ENCODE assay signal across 1 cellular context in the genomic region with DNA sequence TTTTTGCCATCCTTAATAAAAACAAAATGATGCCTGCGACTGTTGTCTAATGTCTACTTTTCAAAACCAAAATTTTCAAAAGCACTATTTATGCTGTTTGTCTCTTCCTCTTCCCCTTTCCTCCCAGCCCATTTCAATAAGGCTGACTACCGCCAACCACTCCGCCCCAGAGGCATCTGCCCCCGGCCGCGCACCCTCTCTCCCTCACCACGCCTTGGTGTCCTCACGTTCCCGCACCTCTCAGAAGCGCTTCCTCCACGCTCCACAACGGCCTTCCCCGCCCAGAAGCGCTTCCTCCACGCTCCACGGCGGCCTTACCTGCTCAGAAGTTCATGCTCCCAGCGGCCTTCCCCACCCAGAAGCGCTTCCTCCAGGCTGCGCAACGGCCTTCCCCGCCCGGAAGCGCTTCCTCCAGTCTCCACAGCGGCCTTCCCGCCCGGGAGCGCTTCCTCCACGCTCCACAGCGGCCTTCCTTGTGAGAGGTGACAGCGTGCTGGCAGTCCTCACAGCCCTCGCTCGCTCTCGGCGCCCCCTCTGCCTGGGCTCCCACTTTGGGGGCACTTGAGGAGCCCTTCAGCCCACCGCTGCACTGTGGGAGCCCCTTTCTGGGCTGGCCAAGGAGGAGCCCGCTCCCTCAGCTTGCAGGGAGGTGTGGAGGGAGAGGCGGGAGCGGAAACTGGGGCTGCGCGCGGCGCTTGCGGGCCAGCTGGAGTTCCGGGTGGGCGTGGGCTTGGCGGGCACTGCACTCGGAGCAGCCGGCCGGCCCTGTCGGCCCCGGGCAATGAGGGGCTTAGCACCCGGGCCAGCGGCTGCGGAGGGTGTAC.
TF ChIP-seq lines count a peak whose summit lies in the region.

No MANE protein-coding gene starts in this region.

TF ChIP-seq in GM23338, 12 proteins besides CTCF, POLR2A, EP300 and RAD21:
- TF ChIP-seq, protein P1, sequence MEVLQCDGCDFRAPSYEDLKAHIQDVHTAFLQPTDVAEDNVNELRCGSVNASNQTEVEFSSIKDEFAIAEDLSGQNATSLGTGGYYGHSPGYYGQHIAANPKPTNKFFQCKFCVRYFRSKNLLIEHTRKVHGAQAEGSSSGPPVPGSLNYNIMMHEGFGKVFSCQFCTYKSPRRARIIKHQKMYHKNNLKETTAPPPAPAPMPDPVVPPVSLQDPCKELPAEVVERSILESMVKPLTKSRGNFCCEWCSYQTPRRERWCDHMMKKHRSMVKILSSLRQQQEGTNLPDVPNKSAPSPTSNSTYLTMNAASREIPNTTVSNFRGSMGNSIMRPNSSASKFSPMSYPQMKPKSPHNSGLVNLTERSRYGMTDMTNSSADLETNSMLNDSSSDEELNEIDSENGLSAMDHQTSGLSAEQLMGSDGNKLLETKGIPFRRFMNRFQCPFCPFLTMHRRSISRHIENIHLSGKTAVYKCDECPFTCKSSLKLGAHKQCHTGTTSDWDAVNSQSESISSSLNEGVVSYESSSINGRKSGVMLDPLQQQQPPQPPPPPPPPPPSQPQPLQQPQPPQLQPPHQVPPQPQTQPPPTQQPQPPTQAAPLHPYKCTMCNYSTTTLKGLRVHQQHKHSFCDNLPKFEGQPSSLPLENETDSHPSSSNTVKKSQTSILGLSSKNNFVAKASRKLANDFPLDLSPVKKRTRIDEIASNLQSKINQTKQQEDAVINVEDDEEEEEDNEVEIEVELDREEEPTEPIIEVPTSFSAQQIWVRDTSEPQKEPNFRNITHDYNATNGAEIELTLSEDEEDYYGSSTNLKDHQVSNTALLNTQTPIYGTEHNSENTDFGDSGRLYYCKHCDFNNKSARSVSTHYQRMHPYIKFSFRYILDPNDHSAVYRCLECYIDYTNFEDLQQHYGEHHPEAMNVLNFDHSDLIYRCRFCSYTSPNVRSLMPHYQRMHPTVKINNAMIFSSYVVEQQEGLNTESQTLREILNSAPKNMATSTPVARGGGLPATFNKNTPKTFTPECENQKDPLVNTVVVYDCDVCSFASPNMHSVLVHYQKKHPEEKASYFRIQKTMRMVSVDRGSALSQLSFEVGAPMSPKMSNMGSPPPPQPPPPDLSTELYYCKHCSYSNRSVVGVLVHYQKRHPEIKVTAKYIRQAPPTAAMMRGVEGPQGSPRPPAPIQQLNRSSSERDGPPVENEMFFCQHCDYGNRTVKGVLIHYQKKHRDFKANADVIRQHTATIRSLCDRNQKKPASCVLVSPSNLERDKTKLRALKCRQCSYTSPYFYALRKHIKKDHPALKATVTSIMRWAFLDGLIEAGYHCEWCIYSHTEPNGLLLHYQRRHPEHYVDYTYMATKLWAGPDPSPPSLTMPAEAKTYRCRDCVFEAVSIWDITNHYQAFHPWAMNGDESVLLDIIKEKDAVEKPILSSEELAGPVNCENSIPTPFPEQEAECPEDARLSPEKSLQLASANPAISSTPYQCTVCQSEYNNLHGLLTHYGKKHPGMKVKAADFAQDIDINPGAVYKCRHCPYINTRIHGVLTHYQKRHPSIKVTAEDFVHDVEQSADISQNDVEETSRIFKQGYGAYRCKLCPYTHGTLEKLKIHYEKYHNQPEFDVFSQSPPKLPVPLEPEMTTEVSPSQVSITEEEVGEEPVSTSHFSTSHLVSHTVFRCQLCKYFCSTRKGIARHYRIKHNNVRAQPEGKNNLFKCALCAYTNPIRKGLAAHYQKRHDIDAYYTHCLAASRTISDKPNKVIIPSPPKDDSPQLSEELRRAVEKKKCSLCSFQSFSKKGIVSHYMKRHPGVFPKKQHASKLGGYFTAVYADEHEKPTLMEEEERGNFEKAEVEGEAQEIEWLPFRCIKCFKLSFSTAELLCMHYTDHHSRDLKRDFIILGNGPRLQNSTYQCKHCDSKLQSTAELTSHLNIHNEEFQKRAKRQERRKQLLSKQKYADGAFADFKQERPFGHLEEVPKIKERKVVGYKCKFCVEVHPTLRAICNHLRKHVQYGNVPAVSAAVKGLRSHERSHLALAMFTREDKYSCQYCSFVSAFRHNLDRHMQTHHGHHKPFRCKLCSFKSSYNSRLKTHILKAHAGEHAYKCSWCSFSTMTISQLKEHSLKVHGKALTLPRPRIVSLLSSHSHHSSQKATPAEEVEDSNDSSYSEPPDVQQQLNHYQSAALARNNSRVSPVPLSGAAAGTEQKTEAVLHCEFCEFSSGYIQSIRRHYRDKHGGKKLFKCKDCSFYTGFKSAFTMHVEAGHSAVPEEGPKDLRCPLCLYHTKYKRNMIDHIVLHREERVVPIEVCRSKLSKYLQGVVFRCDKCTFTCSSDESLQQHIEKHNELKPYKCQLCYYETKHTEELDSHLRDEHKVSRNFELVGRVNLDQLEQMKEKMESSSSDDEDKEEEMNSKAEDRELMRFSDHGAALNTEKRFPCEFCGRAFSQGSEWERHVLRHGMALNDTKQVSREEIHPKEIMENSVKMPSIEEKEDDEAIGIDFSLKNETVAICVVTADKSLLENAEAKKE (CRISPR knock-in tag; IDR thresholded peaks at IDR 0.05) = no peak
- no peak for TF ChIP-seq EZH2 (IDR thresholded peaks at IDR 0.05; ENCODE audit: low read depth, unreplicated experiment)
- TF ChIP-seq JUNB (IDR thresholded peaks at IDR 0.05; ENCODE audit: unreplicated experiment) = no peak
- no peak for TF ChIP-seq ZNF114 (CRISPR knock-in tag; IDR thresholded peaks at IDR 0.05)
- no peak for TF ChIP-seq EZH2phosphoT487 (IDR thresholded peaks at IDR 0.05; ENCODE audit: unreplicated experiment)
- TF ChIP-seq, protein P2, sequence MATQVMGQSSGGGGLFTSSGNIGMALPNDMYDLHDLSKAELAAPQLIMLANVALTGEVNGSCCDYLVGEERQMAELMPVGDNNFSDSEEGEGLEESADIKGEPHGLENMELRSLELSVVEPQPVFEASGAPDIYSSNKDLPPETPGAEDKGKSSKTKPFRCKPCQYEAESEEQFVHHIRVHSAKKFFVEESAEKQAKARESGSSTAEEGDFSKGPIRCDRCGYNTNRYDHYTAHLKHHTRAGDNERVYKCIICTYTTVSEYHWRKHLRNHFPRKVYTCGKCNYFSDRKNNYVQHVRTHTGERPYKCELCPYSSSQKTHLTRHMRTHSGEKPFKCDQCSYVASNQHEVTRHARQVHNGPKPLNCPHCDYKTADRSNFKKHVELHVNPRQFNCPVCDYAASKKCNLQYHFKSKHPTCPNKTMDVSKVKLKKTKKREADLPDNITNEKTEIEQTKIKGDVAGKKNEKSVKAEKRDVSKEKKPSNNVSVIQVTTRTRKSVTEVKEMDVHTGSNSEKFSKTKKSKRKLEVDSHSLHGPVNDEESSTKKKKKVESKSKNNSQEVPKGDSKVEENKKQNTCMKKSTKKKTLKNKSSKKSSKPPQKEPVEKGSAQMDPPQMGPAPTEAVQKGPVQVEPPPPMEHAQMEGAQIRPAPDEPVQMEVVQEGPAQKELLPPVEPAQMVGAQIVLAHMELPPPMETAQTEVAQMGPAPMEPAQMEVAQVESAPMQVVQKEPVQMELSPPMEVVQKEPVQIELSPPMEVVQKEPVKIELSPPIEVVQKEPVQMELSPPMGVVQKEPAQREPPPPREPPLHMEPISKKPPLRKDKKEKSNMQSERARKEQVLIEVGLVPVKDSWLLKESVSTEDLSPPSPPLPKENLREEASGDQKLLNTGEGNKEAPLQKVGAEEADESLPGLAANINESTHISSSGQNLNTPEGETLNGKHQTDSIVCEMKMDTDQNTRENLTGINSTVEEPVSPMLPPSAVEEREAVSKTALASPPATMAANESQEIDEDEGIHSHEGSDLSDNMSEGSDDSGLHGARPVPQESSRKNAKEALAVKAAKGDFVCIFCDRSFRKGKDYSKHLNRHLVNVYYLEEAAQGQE (IDR thresholded peaks at IDR 0.05; ENCODE audit: unreplicated experiment) = no peak
- TF ChIP-seq CREB1 (CRISPR knock-in tag; IDR thresholded peaks at IDR 0.05; ENCODE audit: low read depth) = no peak
- TF ChIP-seq STAT1 (IDR thresholded peaks at IDR 0.05; ENCODE audit: unreplicated experiment) = no peak
- TF ChIP-seq ZNF331 (CRISPR knock-in tag; IDR thresholded peaks at IDR 0.05; ENCODE audit: low read depth) = no peak
- TF ChIP-seq POLR2AphosphoS5 (IDR thresholded peaks at IDR 0.05; ENCODE audit: low read depth) = no peak
- no peak for TF ChIP-seq NANOG (IDR thresholded peaks at IDR 0.05; ENCODE audit: borderline replicate concordance)
- TF ChIP-seq, protein P3, sequence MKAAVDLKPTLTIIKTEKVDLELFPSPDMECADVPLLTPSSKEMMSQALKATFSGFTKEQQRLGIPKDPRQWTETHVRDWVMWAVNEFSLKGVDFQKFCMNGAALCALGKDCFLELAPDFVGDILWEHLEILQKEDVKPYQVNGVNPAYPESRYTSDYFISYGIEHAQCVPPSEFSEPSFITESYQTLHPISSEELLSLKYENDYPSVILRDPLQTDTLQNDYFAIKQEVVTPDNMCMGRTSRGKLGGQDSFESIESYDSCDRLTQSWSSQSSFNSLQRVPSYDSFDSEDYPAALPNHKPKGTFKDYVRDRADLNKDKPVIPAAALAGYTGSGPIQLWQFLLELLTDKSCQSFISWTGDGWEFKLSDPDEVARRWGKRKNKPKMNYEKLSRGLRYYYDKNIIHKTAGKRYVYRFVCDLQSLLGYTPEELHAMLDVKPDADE (IDR thresholded peaks at IDR 0.05) = no peak
